In the genomic region with DNA sequence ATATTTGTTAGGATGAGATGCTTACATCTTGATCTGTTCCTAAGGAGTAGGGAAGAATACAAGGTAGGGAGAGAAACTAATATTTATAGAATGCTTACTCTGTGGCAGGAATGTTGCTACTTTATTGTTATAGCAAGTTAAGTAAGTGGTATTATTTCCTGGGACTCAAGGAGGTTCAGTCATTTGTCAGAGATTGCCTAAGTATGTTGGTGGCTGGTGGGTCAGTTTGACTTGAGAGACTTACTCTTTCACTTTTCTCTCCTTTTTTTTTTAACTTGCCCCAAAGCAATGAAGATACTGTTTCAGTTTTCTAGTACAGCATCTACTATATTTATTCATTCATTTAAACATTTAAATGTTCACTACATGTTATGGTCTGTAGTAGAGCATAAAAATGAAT, we compare ENCODE assay signal across 1 cellular context.
TF ChIP-seq lines count a peak whose summit lies in the region.

No MANE protein-coding gene starts in this region.

TF ChIP-seq in GM23338, 12 proteins besides CTCF, POLR2A, EP300 and RAD21 (continued from another document):
- TF ChIP-seq ZNF462 (CRISPR knock-in tag; IDR thresholded peaks at IDR 0.05) (no peak), STAT1 (IDR thresholded peaks at IDR 0.05; ENCODE audit: unreplicated experiment) (no peak), EZH2phosphoT487 (IDR thresholded peaks at IDR 0.05; ENCODE audit: unreplicated experiment) (no peak), ETS1 (IDR thresholded peaks at IDR 0.05) (no peak), CREB1 (CRISPR knock-in tag; IDR thresholded peaks at IDR 0.05; ENCODE audit: low read depth) (no peak), REST (IDR thresholded peaks at IDR 0.05; ENCODE audit: unreplicated experiment) (no peak), JUNB (IDR thresholded peaks at IDR 0.05; ENCODE audit: unreplicated experiment) (no peak), ZNF331 (CRISPR knock-in tag; IDR thresholded peaks at IDR 0.05; ENCODE audit: low read depth) (no peak), POLR2AphosphoS5 (IDR thresholded peaks at IDR 0.05; ENCODE audit: low read depth) (no peak), EZH2 (IDR thresholded peaks at IDR 0.05; ENCODE audit: low read depth, unreplicated experiment) (no peak)
